8 cellular contexts compared by ENCODE assay signal in the genomic region with DNA sequence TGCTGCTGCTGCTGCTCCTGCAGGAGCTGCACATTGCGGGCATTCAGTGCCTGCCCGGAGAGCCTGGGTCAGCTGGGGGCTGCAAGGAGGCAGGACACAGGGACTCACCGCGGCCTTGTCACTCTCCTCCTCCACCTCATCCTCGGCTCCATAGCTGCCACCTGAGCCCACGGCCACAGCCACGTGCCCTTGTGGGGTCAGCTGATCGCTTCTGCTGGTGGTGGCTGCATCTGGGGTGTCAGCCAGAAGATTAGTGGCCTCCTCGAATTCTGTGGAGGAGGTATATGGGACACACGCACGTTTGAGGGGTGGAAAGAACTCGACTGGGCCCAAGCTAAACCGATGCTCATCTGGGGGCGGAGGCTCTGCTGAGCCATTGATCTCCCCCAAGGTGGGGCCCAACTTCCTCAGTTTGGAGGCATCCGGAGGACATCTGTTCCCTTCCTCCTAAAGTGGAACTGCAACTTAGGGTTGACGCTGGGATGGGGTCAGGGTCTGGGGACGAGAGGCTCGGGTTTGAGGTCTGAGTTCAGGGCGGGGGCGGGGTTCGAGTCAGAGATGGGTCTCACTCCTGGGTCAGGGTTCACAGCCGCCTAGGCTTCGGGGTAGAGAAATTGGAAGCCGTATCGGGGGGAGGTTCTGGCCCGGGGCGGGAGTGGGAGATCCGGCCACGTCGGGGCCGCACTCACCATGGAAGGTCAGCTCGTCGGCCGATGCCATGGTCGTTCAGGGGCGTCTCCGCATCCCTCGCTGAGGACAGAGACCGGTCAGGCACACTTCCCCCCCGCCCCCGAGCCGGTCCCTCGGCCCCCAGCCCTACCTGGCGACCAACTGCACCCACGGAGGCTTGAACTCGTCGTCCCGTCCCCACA. TPM values are rescaled to one million over a fixed set of nuclear protein-coding genes. Genes with fewer than 3 reads are reported as not detected.
DNase-seq lines count a peak whose midpoint lies in the region; ATAC-seq and TF ChIP-seq lines count a peak whose summit lies in the region.

No MANE protein-coding gene starts in this region.

- ATAC-seq in activated naive CD8-positive, alpha-beta T cell treated with anti-CD3 and anti-CD28 coated beads, Interleukin-2, amount 50 U/mL, for 24 hours: no peak

- peak overlapping the region; percentile 87 for H3K27ac Mint-ChIP-seq in activated naive CD8-positive, alpha-beta T cell treated with anti-CD3 and anti-CD28 coated beads, Interleukin-2, amount 50 U/mL, for 24 hours

- H3K4me3 Mint-ChIP-seq in activated naive CD8-positive, alpha-beta T cell treated with anti-CD3 and anti-CD28 coated beads, Interleukin-2, amount 50 U/mL, for 24 hours: peak overlapping the region; percentile 87

- H3K4me3 ChIP-seq in GM12875 (ENCODE audit: low read depth, low read length) (peak overlapping the region; percentile 69), HUES64 (ENCODE audit: low read length) (peak overlapping the region; percentile 90), iPS-20b (ENCODE audit: low read length) (peak overlapping the region; percentile 89), stomach (peak overlapping the region; percentile 69 to 100 (median 98))

- no peak for TF ChIP-seq POLR2A in stomach (IDR thresholded peaks at IDR 0.05)

- H3K4me1 ChIP-seq in HUES64 (ENCODE audit: insufficient read depth, low read length): no peaks in the 10 kb centered on the region; the same call in 1 of the 2 replicates
- H3K4me1 ChIP-seq in iPS-20b (ENCODE audit: insufficient read depth, low read length): peaks cover 4% of the 10 kb centered on the region; the same call in 1 of the 2 replicates
- peaks cover 19 to 51% (median 44%) of the 10 kb centered on the region in 4 donors for H3K4me1 ChIP-seq in stomach

- H3K4me1 Mint-ChIP-seq in activated naive CD8-positive, alpha-beta T cell treated with anti-CD3 and anti-CD28 coated beads, Interleukin-2, amount 50 U/mL, for 24 hours: peaks cover 24% of the 10 kb centered on the region

- peak; percentile 14 for DNase-seq in activated naive CD8-positive, alpha-beta T cell treated with anti-CD3 and anti-CD28 coated beads, Interleukin-2, amount 50 U/mL, for 24 hours
- DNase-seq in stomach: no peak
- DNase-seq in NCI-H1417 (lab: John Stamatoyannopoulos, UW): no peak
- no peak for DNase-seq in midbrain (lab: John Stamatoyannopoulos, UW)
- DNase-seq in GOT3 (lab: John Stamatoyannopoulos, UW): no peak

- TF ChIP-seq EP300 in stomach (IDR thresholded peaks at IDR 0.05): no peak

- no peak for TF ChIP-seq CTCF in GM12875 (IDR thresholded peaks at IDR 0.05; ENCODE audit: borderline replicate concordance, insufficient read depth, low read depth, low read length)
- no peak for TF ChIP-seq CTCF in stomach (IDR thresholded peaks at IDR 0.05)

- H3K27me3 ChIP-seq in HUES64 (ENCODE audit: insufficient read depth, low read length) (no peaks in the 10 kb centered on the region), iPS-20b (ENCODE audit: insufficient read depth, low read length) (no peaks in the 10 kb centered on the region), stomach (no peaks in the 10 kb centered on the region)

- peaks cover 4% of the 10 kb centered on the region for H3K36me3 Mint-ChIP-seq in activated naive CD8-positive, alpha-beta T cell treated with anti-CD3 and anti-CD28 coated beads, Interleukin-2, amount 50 U/mL, for 24 hours (ENCODE audit: low read depth)

- H3K36me3 ChIP-seq in HUES64 (ENCODE audit: insufficient read depth, low read length) (peaks cover 40% of the 10 kb centered on the region), iPS-20b (ENCODE audit: insufficient read depth, low read depth, low read length) (peaks cover 29% of the 10 kb centered on the region), stomach (peaks cover 18 to 48% (median 43%) of the 10 kb centered on the region in 4 donors)

- 20% methylated on average over 48 of the region's 48 CpGs for WGBS in HUES64
- 3 to 8% (median 5%) methylated on average over 26 to 48 of the region's 48 CpGs for WGBS in stomach, 5 donors

- peaks cover 2% of the 10 kb centered on the region for H3K27me3 Mint-ChIP-seq in activated naive CD8-positive, alpha-beta T cell treated with anti-CD3 and anti-CD28 coated beads, Interleukin-2, amount 50 U/mL, for 24 hours

- H3K9me3 Mint-ChIP-seq in activated naive CD8-positive, alpha-beta T cell treated with anti-CD3 and anti-CD28 coated beads, Interleukin-2, amount 50 U/mL, for 24 hours: no peaks in the 10 kb centered on the region

- H3K9ac ChIP-seq in HUES64 (ENCODE audit: low read depth, low read length): peak overlapping the region; percentile 66
- H3K9ac ChIP-seq in iPS-20b (ENCODE audit: low read depth, low read length): peak overlapping the region; percentile 68; the same call in 1 of the 2 replicates

- H3K27ac ChIP-seq in HUES64 (ENCODE audit: low read depth, low read length): no peak overlapping the region
- H3K27ac ChIP-seq in iPS-20b (ENCODE audit: low read length): no peak overlapping the region
- H3K27ac ChIP-seq in stomach: peak overlapping the region; percentile 78 to 94 (median 89)

- intact Hi-C loops in stomach (cut with DNase I; ENCODE audit: low total_unique reads): loop anchor here (10.0 kb wide), 1 partner anchor 53 kb away; a partner anchor contains a TSS

- H3K9me3 ChIP-seq in HUES64 (ENCODE audit: insufficient read depth, low read depth, low read length) (no peaks in the 10 kb centered on the region), iPS-20b (ENCODE audit: insufficient read depth, low read depth, low read length) (no peaks in the 10 kb centered on the region), stomach (no peaks in the 10 kb centered on the region)

RNA-seq across cellular contexts. Expression of a gene that starts 0.5 kb away (rescaled TPM):
- polyA plus RNA-seq in HUES64 (2013, experiment 1 of 2): 28.6 TPM
- 32.5 TPM for polyA plus RNA-seq in HUES64 (2013, experiment 2 of 2)
- 10 to 100 TPM in 4 of 5 donors, under 1 TPM in 1; 0.58 to 72.3 (median 52.6) TPM for total RNA-seq in stomach
- polyA plus RNA-seq in stomach: 10 to 100 TPM; 19.1 to 28.6 (median 28.6) TPM

RNA-seq across cellular contexts. Expression of a gene that starts 0.7 kb away (rescaled TPM):
- 16.0 TPM for polyA plus RNA-seq in HUES64 (2013, experiment 1 of 2)
- 15.5 TPM for polyA plus RNA-seq in HUES64 (2013, experiment 2 of 2)
- 100 to 1,000 TPM in 1 of 5 donors, 10 to 100 TPM in 3, 1 to 10 TPM in 1; 9.8 to 294 (median 34.4) TPM for total RNA-seq in stomach
- polyA plus RNA-seq in stomach: 10 to 100 TPM; 14.3 to 18.6 (median 14.3) TPM

RNA-seq across cellular contexts. Expression of a gene that starts 32.9 kb away (rescaled TPM):
- polyA plus RNA-seq in HUES64 (2013, experiment 1 of 2): 172 TPM
- polyA plus RNA-seq in HUES64 (2013, experiment 2 of 2): 181 TPM
- total RNA-seq in stomach: 100 to 1,000 TPM in 1 of 5 donors, 10 to 100 TPM in 4; 28.6 to 158 (median 74.5) TPM
- polyA plus RNA-seq in stomach: 10 to 100 TPM; 41.5 to 77.2 (median 47.4) TPM

RNA-seq across cellular contexts. Expression of a gene that starts 56.6 kb away (rescaled TPM):
- 104 TPM for polyA plus RNA-seq in HUES64 (2013, experiment 1 of 2)
- polyA plus RNA-seq in HUES64 (2013, experiment 2 of 2): 111 TPM
- 10 to 100 TPM in 4 of 5 donors, 1 to 10 TPM in 1; 5.2 to 21.0 (median 15.6) TPM for total RNA-seq in stomach
- 10 to 100 TPM; 15.1 to 19.2 (median 18.2) TPM for polyA plus RNA-seq in stomach

Comparison
In these comparisons a context has a peak if more than half of its experiments do, and no peak if none do; other contexts are left out.
1. H3K27ac ChIP-seq: peak in stomach (5 of 5); none in HUES64 (single experiment) and iPS-20b (single experiment).
2. Peak in every context shown above with its lines, with median percentiles within 50 percentile points of each other: H3K4me3 ChIP-seq.